8 cellular contexts compared by ENCODE assay signal in genomic region chr1:201019321-201019977, GRCh38.
DNase-seq lines count a peak whose midpoint lies in the region; ATAC-seq and TF ChIP-seq lines count a peak whose summit lies in the region.

No MANE protein-coding gene starts in this region.

- H3K27ac ChIP-seq in RWPE2 (ENCODE audit: poor library complexity, severe bottlenecking) = no peak overlapping the region

- H3K4me3 ChIP-seq in RWPE2 (ENCODE audit: severe bottlenecking) = no peak overlapping the region

- no peaks in the 10 kb centered on the region for H3K36me3 ChIP-seq in RWPE2 (ENCODE audit: low read depth)

- ATAC-seq in GM19324 (IDR thresholded peaks at IDR 0.05; ENCODE audit: low FRiP score, unreplicated experiment) (peak; percentile 61), HG03432 (IDR thresholded peaks at IDR 0.05; ENCODE audit: unreplicated experiment) (peak; percentile 60), RWPE2 (ENCODE audit: low read depth) (peak; percentile 60)

- H3K4me1 ChIP-seq in RWPE2 (ENCODE audit: insufficient read depth, poor library complexity, severe bottlenecking) = peaks cover 16% of the 10 kb centered on the region

- no peaks in the 10 kb centered on the region for H3K9me3 ChIP-seq in RWPE2 (ENCODE audit: severe bottlenecking)

- H3K27me3 ChIP-seq in RWPE2 (ENCODE audit: insufficient read depth, poor library complexity, severe bottlenecking) = no peaks in the 10 kb centered on the region

- peak; percentile 60 for DNase-seq in AG08395 (ENCODE audit: low spot score)
- DNase-seq in RWPE2 (ENCODE audit: low spot score) = no peak
- peak; percentile 90 for DNase-seq in activated gamma-delta T cell treated with Interleukin-2 at 50 U/mL for 16 hours
- peak; percentile 74 for DNase-seq in iris pigment epithelial cell (ENCODE audit: low read depth)
- DNase-seq in stimulated activated CD8-positive, alpha-beta memory T cell treated with anti-CD3 and anti-CD28 coated beads, Interleukin-15, amount 100 ng/mL, for 1 hour (ENCODE audit: low read depth) = peak; percentile 76
- no peak for DNase-seq in DMS79 (lab: John Stamatoyannopoulos, UW)

- no peak for TF ChIP-seq CTCF in RWPE2 (IDR thresholded peaks at IDR 0.05; ENCODE audit: poor library complexity, severe bottlenecking)

Comparison
In these comparisons a context has a peak if more than half of its experiments do, and no peak if none do; other contexts are left out.
1. DNase-seq: peak in AG08395 (single experiment), activated gamma-delta T cell treated with Interleukin-2 at 50 U/mL for 16 hours (single experiment), iris pigment epithelial cell (single experiment) and stimulated activated CD8-positive, alpha-beta memory T cell treated with anti-CD3 and anti-CD28 coated beads, Interleukin-15, amount 100 ng/mL, for 1 hour (single experiment); none in RWPE2 (single experiment) and DMS79 (single experiment).
2. Peak in every context shown above with its lines, with median percentiles within 50 percentile points of each other: ATAC-seq.